27 cellular contexts compared by ENCODE assay signal in the genomic region with DNA sequence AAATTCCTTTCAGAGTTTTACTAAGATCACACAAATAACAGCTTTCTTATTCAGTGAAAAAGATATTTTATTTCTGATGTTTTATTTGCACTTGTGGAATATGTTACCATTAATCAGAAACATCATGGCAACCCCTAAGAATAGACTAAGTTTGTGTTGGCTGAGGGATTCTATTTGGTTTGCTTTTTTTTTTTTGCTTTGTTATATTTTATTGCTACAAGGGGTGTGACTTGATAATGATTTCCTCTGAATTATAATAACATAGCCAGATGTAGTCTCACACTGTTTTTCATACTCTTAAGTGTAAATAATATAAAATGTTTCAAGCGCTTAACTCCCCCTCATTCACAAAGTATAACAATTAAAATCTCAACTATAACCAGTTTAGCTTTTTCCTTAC.
"Had no signal": no experiment of that assay in that cellular context is flagged by ENCODE, and none has a peak within 500 bp of the region (broad histone marks: within the 10 kb centered on the region; RNA-seq: fewer than 3 reads in every experiment).

No MANE protein-coding gene starts in this region.

- H3K9me3 ChIP-seq: Peyer's patch, SJSA1 had no signal

- H3K9me3 Mint-ChIP-seq: activated naive CD4-positive, alpha-beta T cell treated with anti-CD3 and anti-CD28 coated beads, Interleukin-2, amount 50 U/mL, for 72 hours; activated naive CD8-positive, alpha-beta T cell treated with anti-CD3 and anti-CD28 coated beads, Interleukin-2, amount 50 U/mL, for 24 hours; activated T-cell treated with anti-CD3 and anti-CD28 coated beads, Interleukin-2, amount 50 U/mL, for 24 hours; activated T-helper 1 cell treated with anti-CD3 and anti-CD28 coated beads, Interleukin-12 subunit alpha, Interleukin-12 subunit beta, Interleukin-2, Interleukin-4 antibody, amounts not matched to agents 30 ng/mL and 10 ng/mL and 1 ng/mL, durations not matched to agents 14 hours and 24 hours and 36 hours; brain; T-helper 1 cell treated with Interleukin-12 subunit alpha and Interleukin-12 subunit beta and Interleukin-4 antibody, amounts not matched to agents 30 μg/mL and 1 μg/mL, for 36 hours; WTC11 had no signal

- DNase-seq: activated CD4-positive, alpha-beta T cell treated with anti-CD3 and anti-CD28 coated beads for 48 hours; activated CD4-positive, alpha-beta T cell treated with anti-CD3 and anti-CD28 coated beads, Interleukin-2, amount 50 U/mL, for 4 hours; activated CD4-positive, CD25-positive, alpha-beta regulatory T cell treated with anti-CD3 and anti-CD28 coated beads, Interleukin-2, amount 50 U/mL, for 72 hours; activated CD8-positive, alpha-beta memory T cell treated with anti-CD3 and anti-CD28 coated beads, Interleukin-2, amount 10 ng/mL, durations not matched to agents 7 days and 5 days; activated effector memory CD4-positive, alpha-beta T cell treated with anti-CD3 and anti-CD28 coated beads, Interleukin-2, amount 50 U/mL, for 16 hours; activated naive CD4-positive, alpha-beta T cell treated with Interleukin-2 at 50 U/mL for 16 hours; activated naive CD8-positive, alpha-beta T cell treated with anti-CD3 and anti-CD28 coated beads, Interleukin-2, amount 50 U/mL, for 24 hours; activated T-cell treated with anti-CD3 and anti-CD28 coated beads, Interleukin-2, amount 50 U/mL, for 24 hours; amygdala; NCI-H1092; NCI-H1417; NCI-H1694 treated with DMSO at 0.1 percent for 48 hours; NCI-H2029 treated with DMSO at 0.1 percent for 48 hours; NCI-H510A treated with DMSO at 0.1 percent for 48 hours; NCI-H82; Peyer's patch; Right ventricle myocardium superior had no signal

- H3K4me3 ChIP-seq: Peyer's patch, SJSA1 had no signal

- H3K27ac ChIP-seq: KMS-11, Peyer's patch, RWPE1, SJSA1 had no signal

- ATAC-seq: activated CD8-positive, alpha-beta memory T cell treated with anti-CD3 and anti-CD28 coated beads, Interleukin-2, amount 10 ng/mL, durations not matched to agents 7 days and 5 days; activated naive CD4-positive, alpha-beta T cell treated with anti-CD3 and anti-CD28 coated beads, Interleukin-2, amount 50 U/mL, for 72 hours; activated naive CD8-positive, alpha-beta T cell treated with anti-CD3 and anti-CD28 coated beads, Interleukin-2, amount 50 U/mL, for 24 hours; SK-N-SH treated with all-trans-retinoic acid at 6 μM for 48 hours; WTC11 had no signal

- H3K4me1 ChIP-seq: Peyer's patch, SJSA1 had no signal

- H3K4me1 Mint-ChIP-seq: activated CD8-positive, alpha-beta memory T cell treated with anti-CD3 and anti-CD28 coated beads, Interleukin-2, amount 10 ng/mL, durations not matched to agents 7 days and 5 days; activated naive CD8-positive, alpha-beta T cell treated with anti-CD3 and anti-CD28 coated beads, Interleukin-2, amount 50 U/mL, for 24 hours; brain had no signal

- FAIRE-seq: astrocyte had no signal

- H3K27me3 Mint-ChIP-seq: activated CD8-positive, alpha-beta memory T cell treated with anti-CD3 and anti-CD28 coated beads, Interleukin-2, amount 10 ng/mL, durations not matched to agents 7 days and 5 days; activated naive CD8-positive, alpha-beta T cell treated with anti-CD3 and anti-CD28 coated beads, Interleukin-2, amount 50 U/mL, for 24 hours; activated T-cell treated with anti-CD3 and anti-CD28 coated beads, Interleukin-2, amount 50 U/mL, for 24 hours; brain had no signal

- H3K27ac Mint-ChIP-seq: activated naive CD4-positive, alpha-beta T cell treated with anti-CD3 and anti-CD28 coated beads, Interleukin-2, amount 50 U/mL, for 72 hours; activated naive CD8-positive, alpha-beta T cell treated with anti-CD3 and anti-CD28 coated beads, Interleukin-2, amount 50 U/mL, for 24 hours; activated T-cell treated with anti-CD3 and anti-CD28 coated beads, Interleukin-2, amount 50 U/mL, for 24 hours; activated T-helper 1 cell treated with anti-CD3 and anti-CD28 coated beads, Interleukin-12 subunit alpha, Interleukin-12 subunit beta, Interleukin-2, Interleukin-4 antibody, amounts not matched to agents 30 ng/mL and 10 ng/mL and 1 ng/mL, durations not matched to agents 14 hours and 24 hours and 36 hours; brain; T-helper 1 cell treated with Interleukin-12 subunit alpha and Interleukin-12 subunit beta and Interleukin-4 antibody, amounts not matched to agents 30 μg/mL and 1 μg/mL, for 36 hours; WTC11 had no signal

- H3K4me3 Mint-ChIP-seq: activated CD8-positive, alpha-beta memory T cell treated with anti-CD3 and anti-CD28 coated beads, Interleukin-2, amount 10 ng/mL, durations not matched to agents 7 days and 5 days; activated naive CD8-positive, alpha-beta T cell treated with anti-CD3 and anti-CD28 coated beads, Interleukin-2, amount 50 U/mL, for 24 hours; activated T-cell treated with anti-CD3 and anti-CD28 coated beads, Interleukin-2, amount 50 U/mL, for 24 hours; activated T-helper 1 cell treated with anti-CD3 and anti-CD28 coated beads, Interleukin-12 subunit alpha, Interleukin-12 subunit beta, Interleukin-2, Interleukin-4 antibody, amounts not matched to agents 30 ng/mL and 10 ng/mL and 1 ng/mL, durations not matched to agents 14 hours and 24 hours and 36 hours; brain; T-helper 1 cell treated with Interleukin-12 subunit alpha and Interleukin-12 subunit beta and Interleukin-4 antibody, amounts not matched to agents 30 μg/mL and 1 μg/mL, for 36 hours; WTC11 had no signal
